ENCODE assay signal across 1 cellular context in the genomic region with DNA sequence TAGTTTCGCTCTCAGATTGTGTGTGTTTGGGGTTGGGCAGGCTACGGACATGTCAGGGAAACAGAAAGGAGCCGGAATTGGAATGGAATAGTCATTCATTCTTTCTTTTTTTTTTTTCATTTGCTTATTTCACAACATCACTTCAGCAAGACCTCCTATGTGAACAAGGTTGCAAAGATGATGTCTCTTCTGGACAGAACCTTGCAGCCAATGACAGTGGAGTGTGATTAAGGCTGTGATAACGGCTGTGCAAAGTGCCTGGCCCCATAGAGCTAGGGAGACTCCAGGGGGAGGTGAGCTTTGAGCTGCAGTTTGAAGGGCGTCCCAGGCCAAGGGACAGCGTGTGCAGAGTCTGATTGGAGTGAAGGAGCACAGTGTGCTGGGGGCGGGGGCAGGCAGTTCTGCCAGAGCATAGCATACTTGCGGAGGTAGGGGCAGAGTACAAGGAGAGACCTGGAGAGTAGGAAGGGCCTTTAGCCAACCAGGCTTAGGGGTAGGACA.
TF ChIP-seq lines count a peak whose summit lies in the region.

No MANE protein-coding gene starts in this region.

TF ChIP-seq in HepG2, 621 proteins besides CTCF, POLR2A, EP300 and RAD21 (continued from another document and continues in another):
- TF ChIP-seq, protein P1, sequence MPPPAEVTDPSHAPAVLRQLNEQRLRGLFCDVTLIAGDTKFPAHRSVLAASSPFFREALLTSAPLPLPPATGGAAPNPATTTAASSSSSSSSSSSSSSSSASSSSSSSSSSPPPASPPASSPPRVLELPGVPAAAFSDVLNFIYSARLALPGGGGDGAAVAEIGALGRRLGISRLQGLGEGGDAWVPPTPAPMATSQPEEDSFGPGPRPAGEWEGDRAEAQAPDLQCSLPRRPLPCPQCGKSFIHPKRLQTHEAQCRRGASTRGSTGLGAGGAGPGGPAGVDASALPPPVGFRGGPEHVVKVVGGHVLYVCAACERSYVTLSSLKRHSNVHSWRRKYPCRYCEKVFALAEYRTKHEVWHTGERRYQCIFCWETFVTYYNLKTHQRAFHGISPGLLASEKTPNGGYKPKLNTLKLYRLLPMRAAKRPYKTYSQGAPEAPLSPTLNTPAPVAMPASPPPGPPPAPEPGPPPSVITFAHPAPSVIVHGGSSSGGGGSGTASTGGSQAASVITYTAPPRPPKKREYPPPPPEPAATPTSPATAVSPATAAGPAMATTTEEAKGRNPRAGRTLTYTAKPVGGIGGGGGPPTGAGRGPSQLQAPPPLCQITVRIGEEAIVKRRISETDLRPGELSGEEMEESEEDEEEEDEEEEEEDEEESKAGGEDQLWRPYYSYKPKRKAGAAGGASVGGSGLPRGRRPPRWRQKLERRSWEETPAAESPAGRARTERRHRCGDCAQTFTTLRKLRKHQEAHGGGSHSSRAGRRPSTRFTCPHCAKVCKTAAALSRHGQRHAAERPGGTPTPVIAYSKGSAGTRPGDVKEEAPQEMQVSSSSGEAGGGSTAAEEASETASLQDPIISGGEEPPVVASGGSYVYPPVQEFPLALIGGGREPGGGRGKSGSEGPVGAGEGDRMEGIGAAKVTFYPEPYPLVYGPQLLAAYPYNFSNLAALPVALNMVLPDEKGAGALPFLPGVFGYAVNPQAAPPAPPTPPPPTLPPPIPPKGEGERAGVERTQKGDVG (CRISPR knock-in tag; IDR thresholded peaks at IDR 0.05; ENCODE audit: borderline replicate concordance) = no peak
- no peak for TF ChIP-seq TSC22D2 (CRISPR knock-in tag; IDR thresholded peaks at IDR 0.05; ENCODE audit: borderline replicate concordance)
- TF ChIP-seq AKAP8 (CRISPR knock-in tag; IDR thresholded peaks at IDR 0.05) = no peak; the same call in 1 of the 2 replicates
- 0 out of 2 replicates have a peak, but pooled peaks have one; percentile 34 for TF ChIP-seq ZNF572 (CRISPR knock-in tag; IDR thresholded peaks at IDR 0.05)
- TF ChIP-seq SNRNP70 (IDR thresholded peaks at IDR 0.05; ENCODE audit: low read depth, low read length) = no peak
- TF ChIP-seq ELF4 (CRISPR knock-in tag; IDR thresholded peaks at IDR 0.05; ENCODE audit: borderline replicate concordance) = no peak
- TF ChIP-seq ZNF644 (CRISPR knock-in tag; IDR thresholded peaks at IDR 0.05; ENCODE audit: low read depth) = no peak
- no peak; the same call in 1 of the 2 replicates for TF ChIP-seq ZNF232 (CRISPR knock-in tag; IDR thresholded peaks at IDR 0.05; ENCODE audit: borderline replicate concordance)
- no peak for TF ChIP-seq AGO1 (IDR thresholded peaks at IDR 0.05; ENCODE audit: low read depth, low read length, poor library complexity, severe bottlenecking)
- TF ChIP-seq NRL (CRISPR knock-in tag; IDR thresholded peaks at IDR 0.05; ENCODE audit: borderline replicate concordance) = no peak
- TF ChIP-seq, protein P2, sequence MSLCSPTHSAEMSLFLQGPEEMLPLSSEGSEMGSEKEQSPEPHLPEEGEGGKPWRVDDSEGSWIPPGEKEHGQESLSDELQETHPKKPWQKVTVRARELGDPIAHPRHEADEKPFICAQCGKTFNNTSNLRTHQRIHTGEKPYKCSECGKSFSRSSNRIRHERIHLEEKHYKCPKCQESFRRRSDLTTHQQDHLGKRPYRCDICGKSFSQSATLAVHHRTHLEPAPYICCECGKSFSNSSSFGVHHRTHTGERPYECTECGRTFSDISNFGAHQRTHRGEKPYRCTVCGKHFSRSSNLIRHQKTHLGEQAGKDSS (CRISPR knock-in tag; IDR thresholded peaks at IDR 0.05; ENCODE audit: borderline replicate concordance, low read depth) = no peak; the same call in 1 of the 2 replicates
- TF ChIP-seq, protein P3, sequence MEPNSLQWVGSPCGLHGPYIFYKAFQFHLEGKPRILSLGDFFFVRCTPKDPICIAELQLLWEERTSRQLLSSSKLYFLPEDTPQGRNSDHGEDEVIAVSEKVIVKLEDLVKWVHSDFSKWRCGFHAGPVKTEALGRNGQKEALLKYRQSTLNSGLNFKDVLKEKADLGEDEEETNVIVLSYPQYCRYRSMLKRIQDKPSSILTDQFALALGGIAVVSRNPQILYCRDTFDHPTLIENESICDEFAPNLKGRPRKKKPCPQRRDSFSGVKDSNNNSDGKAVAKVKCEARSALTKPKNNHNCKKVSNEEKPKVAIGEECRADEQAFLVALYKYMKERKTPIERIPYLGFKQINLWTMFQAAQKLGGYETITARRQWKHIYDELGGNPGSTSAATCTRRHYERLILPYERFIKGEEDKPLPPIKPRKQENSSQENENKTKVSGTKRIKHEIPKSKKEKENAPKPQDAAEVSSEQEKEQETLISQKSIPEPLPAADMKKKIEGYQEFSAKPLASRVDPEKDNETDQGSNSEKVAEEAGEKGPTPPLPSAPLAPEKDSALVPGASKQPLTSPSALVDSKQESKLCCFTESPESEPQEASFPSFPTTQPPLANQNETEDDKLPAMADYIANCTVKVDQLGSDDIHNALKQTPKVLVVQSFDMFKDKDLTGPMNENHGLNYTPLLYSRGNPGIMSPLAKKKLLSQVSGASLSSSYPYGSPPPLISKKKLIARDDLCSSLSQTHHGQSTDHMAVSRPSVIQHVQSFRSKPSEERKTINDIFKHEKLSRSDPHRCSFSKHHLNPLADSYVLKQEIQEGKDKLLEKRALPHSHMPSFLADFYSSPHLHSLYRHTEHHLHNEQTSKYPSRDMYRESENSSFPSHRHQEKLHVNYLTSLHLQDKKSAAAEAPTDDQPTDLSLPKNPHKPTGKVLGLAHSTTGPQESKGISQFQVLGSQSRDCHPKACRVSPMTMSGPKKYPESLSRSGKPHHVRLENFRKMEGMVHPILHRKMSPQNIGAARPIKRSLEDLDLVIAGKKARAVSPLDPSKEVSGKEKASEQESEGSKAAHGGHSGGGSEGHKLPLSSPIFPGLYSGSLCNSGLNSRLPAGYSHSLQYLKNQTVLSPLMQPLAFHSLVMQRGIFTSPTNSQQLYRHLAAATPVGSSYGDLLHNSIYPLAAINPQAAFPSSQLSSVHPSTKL (CRISPR knock-in tag; IDR thresholded peaks at IDR 0.05) = peak; percentile 46; the same call in 1 of the 2 replicates
- no peak for TF ChIP-seq ADNP (CRISPR knock-in tag; IDR thresholded peaks at IDR 0.05)
- TF ChIP-seq SETDB1 (CRISPR knock-in tag; IDR thresholded peaks at IDR 0.05; ENCODE audit: borderline replicate concordance) = no peak
- no peak for TF ChIP-seq TEAD2 (CRISPR knock-in tag; IDR thresholded peaks at IDR 0.05)
- TF ChIP-seq, protein P4, sequence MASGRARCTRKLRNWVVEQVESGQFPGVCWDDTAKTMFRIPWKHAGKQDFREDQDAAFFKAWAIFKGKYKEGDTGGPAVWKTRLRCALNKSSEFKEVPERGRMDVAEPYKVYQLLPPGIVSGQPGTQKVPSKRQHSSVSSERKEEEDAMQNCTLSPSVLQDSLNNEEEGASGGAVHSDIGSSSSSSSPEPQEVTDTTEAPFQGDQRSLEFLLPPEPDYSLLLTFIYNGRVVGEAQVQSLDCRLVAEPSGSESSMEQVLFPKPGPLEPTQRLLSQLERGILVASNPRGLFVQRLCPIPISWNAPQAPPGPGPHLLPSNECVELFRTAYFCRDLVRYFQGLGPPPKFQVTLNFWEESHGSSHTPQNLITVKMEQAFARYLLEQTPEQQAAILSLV (CRISPR knock-in tag; IDR thresholded peaks at IDR 0.05; ENCODE audit: borderline replicate concordance) = peak; percentile 41; the same call in 1 of the 2 replicates
- TF ChIP-seq GATA4 (IDR thresholded peaks at IDR 0.05; ENCODE audit: borderline replicate concordance, low read depth) = no peak
- TF ChIP-seq ZNF256 (CRISPR knock-in tag; conservative IDR thresholded peaks at IDR 0.05) = no peak
- TF ChIP-seq, protein P5, sequence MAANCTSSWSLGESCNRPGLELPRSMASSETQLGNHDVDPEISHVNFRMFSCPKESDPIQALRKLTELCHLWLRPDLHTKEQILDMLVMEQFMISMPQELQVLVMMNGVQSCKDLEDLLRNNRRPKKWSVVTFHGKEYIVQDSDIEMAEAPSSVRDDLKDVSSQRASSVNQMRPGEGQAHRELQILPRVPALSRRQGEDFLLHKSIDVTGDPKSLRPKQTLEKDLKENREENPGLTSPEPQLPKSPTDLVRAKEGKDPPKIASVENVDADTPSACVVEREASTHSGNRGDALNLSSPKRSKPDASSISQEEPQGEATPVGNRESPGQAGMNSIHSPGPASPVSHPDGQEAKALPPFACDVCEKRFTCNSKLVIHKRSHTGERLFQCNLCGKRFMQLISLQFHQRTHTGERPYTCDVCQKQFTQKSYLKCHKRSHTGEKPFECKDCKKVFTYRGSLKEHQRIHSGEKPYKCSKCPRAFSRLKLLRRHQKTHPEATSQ (CRISPR knock-in tag; IDR thresholded peaks at IDR 0.05; ENCODE audit: borderline replicate concordance) = no peak
- TF ChIP-seq ZFP36L1 (CRISPR knock-in tag; IDR thresholded peaks at IDR 0.05) = no peak
- no peak for TF ChIP-seq RFX3 (CRISPR knock-in tag; IDR thresholded peaks at IDR 0.05)
- no peak for TF ChIP-seq JUND (CRISPR knock-in tag; IDR thresholded peaks at IDR 0.05)
- no peak for TF ChIP-seq PPARG (CRISPR knock-in tag; conservative IDR thresholded peaks at IDR 0.05)
- TF ChIP-seq GZF1 (CRISPR knock-in tag; IDR thresholded peaks at IDR 0.05) = peak; percentile 77; the same call in 1 of the 2 replicates
- TF ChIP-seq, protein P6, sequence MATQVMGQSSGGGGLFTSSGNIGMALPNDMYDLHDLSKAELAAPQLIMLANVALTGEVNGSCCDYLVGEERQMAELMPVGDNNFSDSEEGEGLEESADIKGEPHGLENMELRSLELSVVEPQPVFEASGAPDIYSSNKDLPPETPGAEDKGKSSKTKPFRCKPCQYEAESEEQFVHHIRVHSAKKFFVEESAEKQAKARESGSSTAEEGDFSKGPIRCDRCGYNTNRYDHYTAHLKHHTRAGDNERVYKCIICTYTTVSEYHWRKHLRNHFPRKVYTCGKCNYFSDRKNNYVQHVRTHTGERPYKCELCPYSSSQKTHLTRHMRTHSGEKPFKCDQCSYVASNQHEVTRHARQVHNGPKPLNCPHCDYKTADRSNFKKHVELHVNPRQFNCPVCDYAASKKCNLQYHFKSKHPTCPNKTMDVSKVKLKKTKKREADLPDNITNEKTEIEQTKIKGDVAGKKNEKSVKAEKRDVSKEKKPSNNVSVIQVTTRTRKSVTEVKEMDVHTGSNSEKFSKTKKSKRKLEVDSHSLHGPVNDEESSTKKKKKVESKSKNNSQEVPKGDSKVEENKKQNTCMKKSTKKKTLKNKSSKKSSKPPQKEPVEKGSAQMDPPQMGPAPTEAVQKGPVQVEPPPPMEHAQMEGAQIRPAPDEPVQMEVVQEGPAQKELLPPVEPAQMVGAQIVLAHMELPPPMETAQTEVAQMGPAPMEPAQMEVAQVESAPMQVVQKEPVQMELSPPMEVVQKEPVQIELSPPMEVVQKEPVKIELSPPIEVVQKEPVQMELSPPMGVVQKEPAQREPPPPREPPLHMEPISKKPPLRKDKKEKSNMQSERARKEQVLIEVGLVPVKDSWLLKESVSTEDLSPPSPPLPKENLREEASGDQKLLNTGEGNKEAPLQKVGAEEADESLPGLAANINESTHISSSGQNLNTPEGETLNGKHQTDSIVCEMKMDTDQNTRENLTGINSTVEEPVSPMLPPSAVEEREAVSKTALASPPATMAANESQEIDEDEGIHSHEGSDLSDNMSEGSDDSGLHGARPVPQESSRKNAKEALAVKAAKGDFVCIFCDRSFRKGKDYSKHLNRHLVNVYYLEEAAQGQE (IDR thresholded peaks at IDR 0.05; ENCODE audit: borderline replicate concordance in 1 of 2, low read depth in 1 of 2, low read length in 2 of 2) = 0 out of 4 replicates have a peak, but pooled peaks of 1 of the 2 experiments have one; percentile 2
- TF ChIP-seq, protein P7, sequence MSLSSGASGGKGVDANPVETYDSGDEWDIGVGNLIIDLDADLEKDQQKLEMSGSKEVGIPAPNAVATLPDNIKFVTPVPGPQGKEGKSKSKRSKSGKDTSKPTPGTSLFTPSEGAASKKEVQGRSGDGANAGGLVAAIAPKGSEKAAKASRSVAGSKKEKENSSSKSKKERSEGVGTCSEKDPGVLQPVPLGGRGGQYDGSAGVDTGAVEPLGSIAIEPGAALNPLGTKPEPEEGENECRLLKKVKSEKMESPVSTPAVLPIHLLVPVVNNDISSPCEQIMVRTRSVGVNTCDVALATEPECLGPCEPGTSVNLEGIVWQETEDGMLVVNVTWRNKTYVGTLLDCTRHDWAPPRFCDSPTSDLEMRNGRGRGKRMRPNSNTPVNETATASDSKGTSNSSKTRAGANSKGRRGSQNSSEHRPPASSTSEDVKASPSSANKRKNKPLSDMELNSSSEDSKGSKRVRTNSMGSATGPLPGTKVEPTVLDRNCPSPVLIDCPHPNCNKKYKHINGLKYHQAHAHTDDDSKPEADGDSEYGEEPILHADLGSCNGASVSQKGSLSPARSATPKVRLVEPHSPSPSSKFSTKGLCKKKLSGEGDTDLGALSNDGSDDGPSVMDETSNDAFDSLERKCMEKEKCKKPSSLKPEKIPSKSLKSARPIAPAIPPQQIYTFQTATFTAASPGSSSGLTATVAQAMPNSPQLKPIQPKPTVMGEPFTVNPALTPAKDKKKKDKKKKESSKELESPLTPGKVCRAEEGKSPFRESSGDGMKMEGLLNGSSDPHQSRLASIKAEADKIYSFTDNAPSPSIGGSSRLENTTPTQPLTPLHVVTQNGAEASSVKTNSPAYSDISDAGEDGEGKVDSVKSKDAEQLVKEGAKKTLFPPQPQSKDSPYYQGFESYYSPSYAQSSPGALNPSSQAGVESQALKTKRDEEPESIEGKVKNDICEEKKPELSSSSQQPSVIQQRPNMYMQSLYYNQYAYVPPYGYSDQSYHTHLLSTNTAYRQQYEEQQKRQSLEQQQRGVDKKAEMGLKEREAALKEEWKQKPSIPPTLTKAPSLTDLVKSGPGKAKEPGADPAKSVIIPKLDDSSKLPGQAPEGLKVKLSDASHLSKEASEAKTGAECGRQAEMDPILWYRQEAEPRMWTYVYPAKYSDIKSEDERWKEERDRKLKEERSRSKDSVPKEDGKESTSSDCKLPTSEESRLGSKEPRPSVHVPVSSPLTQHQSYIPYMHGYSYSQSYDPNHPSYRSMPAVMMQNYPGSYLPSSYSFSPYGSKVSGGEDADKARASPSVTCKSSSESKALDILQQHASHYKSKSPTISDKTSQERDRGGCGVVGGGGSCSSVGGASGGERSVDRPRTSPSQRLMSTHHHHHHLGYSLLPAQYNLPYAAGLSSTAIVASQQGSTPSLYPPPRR (CRISPR knock-in tag; IDR thresholded peaks at IDR 0.05; ENCODE audit: borderline replicate concordance) = no peak
- TF ChIP-seq KDM1A (CRISPR knock-in tag; IDR thresholded peaks at IDR 0.05) = no peak
- TF ChIP-seq SRSF4 (IDR thresholded peaks at IDR 0.05; ENCODE audit: low read depth, low read length, poor library complexity, severe bottlenecking) = no peak
- peak; percentile 81 for TF ChIP-seq NFYB (CRISPR knock-in tag; IDR thresholded peaks at IDR 0.05)
- TF ChIP-seq CEBPG (CRISPR knock-in tag; IDR thresholded peaks at IDR 0.05) = peak; percentile 70
- TF ChIP-seq RBM39 (IDR thresholded peaks at IDR 0.05; ENCODE audit: low read depth, low read length, poor library complexity, severe bottlenecking) = no peak
- TF ChIP-seq RXRB (CRISPR knock-in tag; IDR thresholded peaks at IDR 0.05; ENCODE audit: borderline replicate concordance) = peak; percentile 83
- peak; percentile 20; the same call in 1 of the 2 replicates for TF ChIP-seq FOXA3 (CRISPR knock-in tag; IDR thresholded peaks at IDR 0.05)
- 0 out of 2 replicates have a peak, but pooled peaks have one; percentile 33 for TF ChIP-seq ZBTB38 (CRISPR knock-in tag; IDR thresholded peaks at IDR 0.05)
- TF ChIP-seq, protein P8, sequence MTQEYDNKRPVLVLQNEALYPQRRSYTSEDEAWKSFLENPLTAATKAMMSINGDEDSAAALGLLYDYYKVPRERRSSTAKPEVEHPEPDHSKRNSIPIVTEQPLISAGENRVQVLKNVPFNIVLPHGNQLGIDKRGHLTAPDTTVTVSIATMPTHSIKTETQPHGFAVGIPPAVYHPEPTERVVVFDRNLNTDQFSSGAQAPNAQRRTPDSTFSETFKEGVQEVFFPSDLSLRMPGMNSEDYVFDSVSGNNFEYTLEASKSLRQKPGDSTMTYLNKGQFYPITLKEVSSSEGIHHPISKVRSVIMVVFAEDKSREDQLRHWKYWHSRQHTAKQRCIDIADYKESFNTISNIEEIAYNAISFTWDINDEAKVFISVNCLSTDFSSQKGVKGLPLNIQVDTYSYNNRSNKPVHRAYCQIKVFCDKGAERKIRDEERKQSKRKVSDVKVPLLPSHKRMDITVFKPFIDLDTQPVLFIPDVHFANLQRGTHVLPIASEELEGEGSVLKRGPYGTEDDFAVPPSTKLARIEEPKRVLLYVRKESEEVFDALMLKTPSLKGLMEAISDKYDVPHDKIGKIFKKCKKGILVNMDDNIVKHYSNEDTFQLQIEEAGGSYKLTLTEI (CRISPR knock-in tag; conservative IDR thresholded peaks at IDR 0.05) = no peak
